ENCODE assay signal across 8 cellular contexts in the genomic region with DNA sequence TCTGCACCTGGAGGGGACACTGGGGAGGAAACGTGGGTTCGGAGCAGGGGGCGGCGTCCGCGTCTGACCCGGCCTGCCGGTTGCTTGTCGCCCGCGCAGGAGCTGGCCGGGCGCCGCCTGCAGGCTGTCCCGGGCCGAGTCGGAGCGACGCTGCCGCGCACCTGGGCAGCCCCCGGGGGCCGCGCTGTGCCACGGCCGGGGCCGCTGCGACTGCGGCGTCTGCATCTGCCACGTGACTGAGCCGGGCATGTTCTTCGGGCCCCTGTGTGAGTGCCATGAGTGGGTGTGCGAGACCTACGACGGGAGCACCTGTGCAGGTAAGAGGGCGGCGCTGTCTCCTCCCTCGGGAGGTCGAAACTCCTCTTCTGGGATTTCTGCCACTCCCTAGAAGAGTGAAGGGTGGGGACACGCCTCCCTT. TPM values are rescaled to one million over a fixed set of nuclear protein-coding genes. Genes with fewer than 3 reads are reported as not detected.
DNase-seq lines count a peak whose midpoint lies in the region; ATAC-seq and TF ChIP-seq lines count a peak whose summit lies in the region.

No MANE protein-coding gene starts in this region.

- peak overlapping the region in 2 of 3 donors; percentile 27 to 30 for H3K4me3 ChIP-seq in thyroid gland (replicated peaks in 1 of 3)

- DNase-seq in AG20443 (ENCODE audit: low spot score) (peak; percentile 43), RWPE1 (ENCODE audit: low spot score) (no peak), left ventricle myocardium superior (peak; percentile 57), thyroid gland (peak; percentile 64 to 65), NOMO-1 treated with dmso at 0.1 percent for 144 hours (lab: John Stamatoyannopoulos, UW; ENCODE audit: unreplicated experiment) (no peak), GF-D8 (lab: John Stamatoyannopoulos, UW) (no peak)

- CTCF ChIA-PET in RWPE1 (lab: Yijun Ruan, JAX): no interaction called here

- H3K27me3 ChIP-seq in thyroid gland: no peaks in the 10 kb centered on the region

- no peak for TF ChIP-seq CTCF in RWPE1 (conservative IDR thresholded peaks at IDR 0.05; ENCODE audit: low read depth)
- peak in 4 of 6 experiments; percentile 8 to 54 (median 40) for TF ChIP-seq CTCF in thyroid gland (IDR thresholded peaks at IDR 0.05)

- 16 to 19% methylated on average over 10 to 28 of the region's 41 CpGs for WGBS in thyroid gland, 2 donors

- no peak for TF ChIP-seq POLR2A in thyroid gland (IDR thresholded peaks at IDR 0.05)

- H3K36me3 ChIP-seq in thyroid gland: no peaks in the 10 kb centered on the region

- intact Hi-C loops in left ventricle myocardium superior (cut with micrococcal nuclease): no loop called here
- intact Hi-C loops in thyroid gland (cut with DNase I): no loop called here

- peak overlapping the region; percentile 68 for H3K27ac ChIP-seq in RWPE1
- H3K27ac ChIP-seq in thyroid gland: peak overlapping the region; percentile 41 to 66 (median 48)

- ATAC-seq in GM21528 (IDR thresholded peaks at IDR 0.05; ENCODE audit: low FRiP score, unreplicated experiment) (peak; percentile 24), left ventricle myocardium superior (peak; percentile 78), HG03135 (IDR thresholded peaks at IDR 0.05; ENCODE audit: unreplicated experiment) (no peak)

- POLR2A ChIA-PET in RWPE1 (lab: Yijun Ruan, JAX; ENCODE audit: low non-redundant PET): no interaction called here

- peaks cover 0 to 13% of the 10 kb centered on the region in 2 donors for H3K4me1 ChIP-seq in thyroid gland

- H3K9me3 ChIP-seq in thyroid gland: no peaks in the 10 kb centered on the region

RNA-seq across cellular contexts. Expression of gene ITGBL1, which starts 1.3 kb away (rescaled TPM):
- total RNA-seq in left ventricle myocardium superior: 3.1 TPM
- total RNA-seq in thyroid gland: 10 to 100 TPM in 1 of 4 donors, 1 to 10 TPM in 3; 3.4 to 20.6 (median 4.5) TPM

RNA-seq across cellular contexts. Expression of gene NALCN, which starts 37.5 kb away (rescaled TPM):
- total RNA-seq in left ventricle myocardium superior (7.9 TPM), thyroid gland (1 to 10 TPM; 2.3 to 6.4 (median 4.4) TPM)

Comparison
In these comparisons a context has a peak if more than half of its experiments do, and no peak if none do; other contexts are left out.
1. DNase-seq: peak in AG20443 (single experiment), left ventricle myocardium superior (single experiment) and thyroid gland (2 of 2); none in RWPE1 (single experiment), NOMO-1 treated with dmso at 0.1 percent for 144 hours (single experiment) and GF-D8 (single experiment).